ENCODE assay signal across 13 cellular contexts in the genomic region with DNA sequence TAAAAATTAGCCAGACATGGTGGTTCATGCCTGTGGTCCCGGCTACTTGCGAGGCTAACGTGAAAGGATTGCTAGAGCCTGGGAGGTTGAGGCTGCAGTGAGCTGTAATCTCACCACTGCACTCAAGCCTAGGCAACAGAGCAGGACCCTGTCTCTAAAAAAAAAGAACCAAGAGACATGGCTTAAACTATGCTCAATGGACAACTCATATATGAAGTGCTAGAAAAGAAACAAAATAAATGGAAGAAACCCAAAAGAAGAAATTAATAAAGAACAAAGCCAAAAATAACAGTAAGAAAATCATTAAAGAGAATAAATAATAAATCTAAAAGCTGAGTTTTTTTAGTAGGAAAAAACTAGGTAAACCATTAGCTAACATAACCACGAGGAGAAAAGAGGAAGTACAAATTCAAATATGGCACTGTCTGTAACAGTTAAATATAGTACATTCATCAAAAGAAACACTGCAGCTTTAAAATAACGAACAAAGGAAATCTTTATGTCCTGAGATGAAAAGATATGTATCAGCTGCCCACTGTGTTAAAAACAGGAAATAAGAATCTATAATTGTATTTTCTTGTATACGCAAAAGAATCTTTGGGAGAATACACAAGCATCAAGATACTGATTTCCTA. TPM values are rescaled to one million over a fixed set of nuclear protein-coding genes. Genes with fewer than 3 reads are reported as not detected.
DNase-seq lines count a peak whose midpoint lies in the region; ATAC-seq, FAIRE-seq and TF ChIP-seq lines count a peak whose summit lies in the region.
"Had no signal": no experiment of that assay in that cellular context is flagged by ENCODE, and none has a peak within 500 bp of the region (broad histone marks: within the 10 kb centered on the region; RNA-seq: fewer than 3 reads in every experiment).

No MANE protein-coding gene starts in this region.

- H3K4me3 ChIP-seq in colonic mucosa, result no peak overlapping the region
- H3K4me3 ChIP-seq: psoas muscle had no signal

- no peaks in the 10 kb centered on the region for H3K4me1 ChIP-seq in colonic mucosa
- H3K4me1 ChIP-seq: psoas muscle had no signal

- no peak overlapping the region for H3K4me3 Mint-ChIP-seq in CD4-positive, alpha-beta T cell
- no peak overlapping the region for H3K4me3 Mint-ChIP-seq in activated naive CD8-positive, alpha-beta T cell treated with anti-CD3 and anti-CD28 coated beads for 36 hours
- H3K4me3 Mint-ChIP-seq: endodermal cell had no signal

- FAIRE-seq in GM19239 (lab: Jason Lieb, UNC), result peak; percentile 89
- FAIRE-seq: islet of Langerhans had no signal

- H3K9me3 ChIP-seq in CD4-positive, alpha-beta T cell (ENCODE audit: control insufficient read depth, low read length), result no peaks in the 10 kb centered on the region
- H3K9me3 ChIP-seq in colonic mucosa, result no peaks in the 10 kb centered on the region
- H3K9me3 ChIP-seq: psoas muscle had no signal

- peak overlapping the region; percentile 81 for H3K27ac Mint-ChIP-seq in CD4-positive, alpha-beta T cell
- peak overlapping the region; percentile 43 for H3K27ac Mint-ChIP-seq in activated naive CD8-positive, alpha-beta T cell treated with anti-CD3 and anti-CD28 coated beads for 36 hours
- H3K27ac Mint-ChIP-seq: endodermal cell had no signal

- in situ Hi-C loops in KBM-7 (cut with MboI; ENCODE audit: low pct_unique_long_range_greater_than_20kb, low sequenced_read_pairs), result no loop called here

- intact Hi-C loops in CD4-positive, alpha-beta T cell (cut with DNase I, micrococcal nuclease), result no loop called here
- intact Hi-C loops in colonic mucosa (cut with DNase I), result loop anchor here (5.0 kb wide), 1 partner anchor 198 kb away; no protein-coding TSS in a partner anchor

- no peaks in the 10 kb centered on the region for H3K27me3 ChIP-seq in CD4-positive, alpha-beta T cell (ENCODE audit: control insufficient read depth, insufficient read depth, low read length)
- H3K27me3 ChIP-seq in colonic mucosa, result no peaks in the 10 kb centered on the region

- ATAC-seq in CD4-positive, alpha-beta T cell (ENCODE audit: poor library complexity), result no peak
- no peak for ATAC-seq in GM21737 (IDR thresholded peaks at IDR 0.05; ENCODE audit: unreplicated experiment)
- ATAC-seq: Panc1, psoas muscle had no signal

- no peaks in the 10 kb centered on the region for H3K9me3 Mint-ChIP-seq in CD4-positive, alpha-beta T cell
- H3K9me3 Mint-ChIP-seq in activated naive CD8-positive, alpha-beta T cell treated with anti-CD3 and anti-CD28 coated beads for 36 hours, result no peaks in the 10 kb centered on the region
- H3K9me3 Mint-ChIP-seq: endodermal cell had no signal

- CTCF ChIA-PET in CD4-positive, alpha-beta T cell (lab: Charles Lee), result interaction anchor here (1.5 kb wide), 1 partner anchor 16 kb away, joined by 3 read pairs; no protein-coding TSS in a partner anchor

- no peaks in the 10 kb centered on the region for H3K27me3 Mint-ChIP-seq in CD4-positive, alpha-beta T cell
- no peaks in the 10 kb centered on the region for H3K27me3 Mint-ChIP-seq in activated naive CD8-positive, alpha-beta T cell treated with anti-CD3 and anti-CD28 coated beads for 36 hours

- H3K4me1 Mint-ChIP-seq in CD4-positive, alpha-beta T cell (ENCODE audit: low read depth), result peaks cover 19% of the 10 kb centered on the region
- peaks cover 6% of the 10 kb centered on the region for H3K4me1 Mint-ChIP-seq in activated naive CD8-positive, alpha-beta T cell treated with anti-CD3 and anti-CD28 coated beads for 36 hours

- TF ChIP-seq CTCF in CD4-positive, alpha-beta T cell (IDR thresholded peaks at IDR 0.05), result no peak
- no peak for TF ChIP-seq CTCF in colonic mucosa (IDR thresholded peaks at IDR 0.05)

- H3K27ac ChIP-seq in CD4-positive, alpha-beta T cell (ENCODE audit: low read depth, low read length), result no peak overlapping the region
- no peak overlapping the region for H3K27ac ChIP-seq in colonic mucosa
- H3K27ac ChIP-seq: psoas muscle had no signal

- no peak for DNase-seq in CD4-positive, alpha-beta T cell
- DNase-seq in GM19239 (ENCODE audit: insufficient read length, low spot score) (peak; percentile 9), KBM-7 (peak; percentile 80), activated gamma-delta T cell treated with Interleukin-2 at 50 U/mL for 16 hours (no peak), colonic mucosa (no peak), NCI-H1694 treated with DMSO at 0.1 percent for 48 hours (lab: John Stamatoyannopoulos, UW) (no peak)
- DNase-seq in activated naive CD8-positive, alpha-beta T cell treated with anti-CD3 and anti-CD28 coated beads for 36 hours, result no peak
- DNase-seq: endodermal cell; psoas muscle; stimulated activated CD8-positive, alpha-beta memory T cell treated with anti-CD3 and anti-CD28 coated beads, Interleukin-4, amount 100 ng/mL, for 48 hours had no signal

- peaks cover 68% of the 10 kb centered on the region for H3K36me3 Mint-ChIP-seq in CD4-positive, alpha-beta T cell (ENCODE audit: low read depth)
- H3K36me3 Mint-ChIP-seq in activated naive CD8-positive, alpha-beta T cell treated with anti-CD3 and anti-CD28 coated beads for 36 hours, result peaks cover 22% of the 10 kb centered on the region

- no peaks in the 10 kb centered on the region for H3K36me3 ChIP-seq in colonic mucosa

- H3K9ac ChIP-seq in colonic mucosa (ENCODE audit: low read depth in 2 of 2, low read length in 2 of 2), result no peak overlapping the region

- POLR2A ChIA-PET in CD4-positive, alpha-beta T cell (lab: Charles Lee), result interaction anchor here (0.5 to 2.0 kb wide), 4 partner anchors 9 to 202 kb away, joined by 3 to 6 read pairs (median 3); a partner anchor contains a TSS

RNA-seq across cellular contexts. Expression of a gene that starts 48.7 kb away (rescaled TPM):
- total RNA-seq in CD4-positive, alpha-beta T cell, result 10 to 100 TPM; 14.5 to 15.3 TPM
- total RNA-seq in activated naive CD8-positive, alpha-beta T cell treated with anti-CD3 and anti-CD28 coated beads for 36 hours, result 10 to 100 TPM; 35.8 to 38.2 TPM
- total RNA-seq in colonic mucosa, result 10 to 100 TPM; 21.9 to 25.6 TPM

Comparison
In these comparisons a context has a peak if more than half of its experiments do, and no peak if none do; other contexts are left out.
1. DNase-seq: peak in GM19239 (single experiment) and KBM-7 (single experiment); none in CD4-positive, alpha-beta T cell (0 of 10), activated naive CD8-positive, alpha-beta T cell treated with anti-CD3 and anti-CD28 coated beads for 36 hours (single experiment), activated gamma-delta T cell treated with Interleukin-2 at 50 U/mL for 16 hours (single experiment), colonic mucosa (single experiment) and NCI-H1694 treated with DMSO at 0.1 percent for 48 hours (single experiment).